ENCODE assay signal across 21 cellular contexts in genomic region chr13:101301053-101301452, GRCh38.
"Had no signal": no experiment of that assay in that cellular context is flagged by ENCODE, and none has a peak within 500 bp of the region (broad histone marks: within the 10 kb centered on the region; RNA-seq: fewer than 3 reads in every experiment).

No MANE protein-coding gene starts in this region.

- H3K27ac ChIP-seq: dorsolateral prefrontal cortex, epithelial cell of prostate, gastrocnemius medialis, left lung, prostate gland, right atrium auricular region, skin epidermis, spleen, transverse colon, vagina had no signal

- DNase-seq: dorsolateral prefrontal cortex; effector CD4-positive, alpha-beta T cell; foreskin fibroblast; gastrocnemius medialis; head of caudate nucleus; left cardiac atrium; left lung; mammary epithelial cell; mesendoderm; midbrain; naive thymus-derived CD4-positive, alpha-beta T cell; nucleus accumbens; spleen; stimulated activated naive B cell treated with anti-CD40 and anti-IgM and Interleukin-4, amounts not matched to agents 10 μg/mL and 1 μg/mL and 100 μg/mL, for 72 hours; transverse colon had no signal

- H3K4me3 ChIP-seq: dorsolateral prefrontal cortex, gastrocnemius medialis, left lung, prostate gland, right atrium auricular region, skin epidermis, spleen, transverse colon, vagina had no signal

- H3K4me1 ChIP-seq: gastrocnemius medialis, left lung, prostate gland, right atrium auricular region, spleen, transverse colon, vagina had no signal

- ATAC-seq: esophagus mucosa; gastrocnemius medialis; left cardiac atrium; left lung; naive thymus-derived CD4-positive, alpha-beta T cell; stimulated activated naive B cell treated with anti-CD40 and anti-IgM and Interleukin-4, amounts not matched to agents 10 μg/mL and 1 μg/mL and 100 μg/mL, for 72 hours had no signal

- H3K27me3 ChIP-seq: dorsolateral prefrontal cortex, gastrocnemius medialis, left lung, right atrium auricular region, spleen, transverse colon, vagina had no signal

- H3K36me3 ChIP-seq: gastrocnemius medialis, left lung, prostate gland, right atrium auricular region, spleen, transverse colon, vagina had no signal

- H3K9me3 ChIP-seq: gastrocnemius medialis, left lung, prostate gland, right atrium auricular region, spleen, transverse colon, vagina had no signal
